In the genomic region with DNA sequence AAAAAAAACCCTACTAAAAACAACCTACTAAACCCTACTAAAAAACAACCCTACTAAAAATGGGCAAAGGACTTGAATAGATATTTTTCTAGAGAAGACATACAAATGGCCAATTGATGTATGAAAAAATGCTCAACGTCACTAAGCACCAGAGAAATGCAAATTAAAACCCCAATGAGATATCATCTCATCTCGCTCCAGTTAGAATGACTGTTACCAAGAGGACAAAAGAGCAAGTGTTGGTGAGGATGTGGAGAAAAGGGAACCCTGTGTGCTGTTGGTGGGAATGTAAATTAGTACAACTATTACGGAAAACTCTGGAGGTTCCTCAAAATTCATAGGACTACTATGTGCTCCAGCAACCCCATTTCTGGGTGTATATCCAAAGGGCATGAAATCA, we compare ENCODE assay signal across 27 cellular contexts. TPM values are rescaled to one million over a fixed set of nuclear protein-coding genes. Genes with fewer than 3 reads are reported as not detected.
"Had no signal": no experiment of that assay in that cellular context is flagged by ENCODE, and none has a peak within 500 bp of the region (broad histone marks: within the 10 kb centered on the region; RNA-seq: fewer than 3 reads in every experiment).

No MANE protein-coding gene starts in this region.

- H3K36me3 ChIP-seq: ovary had no signal

- H3K4me1 Mint-ChIP-seq: natural killer cell; stimulated activated naive B cell treated with anti-CD40 and anti-IgM and Interleukin-4, amounts not matched to agents 10 μg/mL and 1 μg/mL and 100 μg/mL, for 72 hours had no signal

- H3K4me3 Mint-ChIP-seq: central memory CD8-positive, alpha-beta T cell; effector memory CD8-positive, alpha-beta T cell; natural killer cell; stimulated activated naive B cell treated with anti-CD40 and anti-IgM and Interleukin-4, amounts not matched to agents 10 μg/mL and 1 μg/mL and 100 μg/mL, for 72 hours; stimulated activated naive CD8-positive, alpha-beta T cell treated with anti-CD3 and anti-CD28 coated beads, Interleukin-15, Interleukin-2, amounts not matched to agents 100 ng/mL and 50 ng/mL, for 24 hours; type B pancreatic cell had no signal

- H3K27ac ChIP-seq: coronary artery, gastrocnemius medialis, heart left ventricle, hepatocyte, ovary, right lobe of liver, testis, tibial artery had no signal

- H3K9me3 Mint-ChIP-seq: central memory CD8-positive, alpha-beta T cell; effector memory CD8-positive, alpha-beta T cell; natural killer cell; stimulated activated naive B cell treated with anti-CD40 and anti-IgM and Interleukin-4, amounts not matched to agents 10 μg/mL and 1 μg/mL and 100 μg/mL, for 72 hours; stimulated activated naive CD8-positive, alpha-beta T cell treated with anti-CD3 and anti-CD28 coated beads, Interleukin-15, Interleukin-2, amounts not matched to agents 100 ng/mL and 50 ng/mL, for 24 hours; type B pancreatic cell had no signal

- ATAC-seq: effector memory CD8-positive, alpha-beta T cell; gastrocnemius medialis; heart left ventricle; left lobe of liver; natural killer cell; right lobe of liver; stimulated activated naive B cell treated with anti-CD40 and anti-IgM and Interleukin-4, amounts not matched to agents 10 μg/mL and 1 μg/mL and 100 μg/mL, for 72 hours had no signal

- H3K27ac Mint-ChIP-seq: effector memory CD8-positive, alpha-beta T cell; stimulated activated naive B cell treated with anti-CD40 and anti-IgM and Interleukin-4, amounts not matched to agents 10 μg/mL and 1 μg/mL and 100 μg/mL, for 72 hours; stimulated activated naive CD8-positive, alpha-beta T cell treated with anti-CD3 and anti-CD28 coated beads, Interleukin-15, Interleukin-2, amounts not matched to agents 100 ng/mL and 50 ng/mL, for 24 hours; type B pancreatic cell had no signal

- H3K27me3 Mint-ChIP-seq: central memory CD8-positive, alpha-beta T cell; effector memory CD8-positive, alpha-beta T cell; stimulated activated naive B cell treated with anti-CD40 and anti-IgM and Interleukin-4, amounts not matched to agents 10 μg/mL and 1 μg/mL and 100 μg/mL, for 72 hours; stimulated activated naive CD8-positive, alpha-beta T cell treated with anti-CD3 and anti-CD28 coated beads, Interleukin-15, Interleukin-2, amounts not matched to agents 100 ng/mL and 50 ng/mL, for 24 hours; type B pancreatic cell had no signal

- H3K9me3 ChIP-seq: gastrocnemius medialis, heart left ventricle, ovary, right lobe of liver, testis, tibial artery had no signal

- H3K4me1 ChIP-seq: gastrocnemius medialis, right lobe of liver, testis, tibial artery had no signal

- DNase-seq: dermis blood vessel endothelial cell; effector memory CD8-positive, alpha-beta T cell; foreskin fibroblast; gastrocnemius medialis; heart left ventricle; kidney; natural killer cell; occipital lobe; ovary; right lobe of liver; small intestine; stimulated activated CD4-positive, alpha-beta T cell treated with anti-CD3 and anti-CD28 coated beads, Interleukin-15, amount 100 ng/mL, for 24 hours; stimulated activated CD4-positive, alpha-beta T cell treated with anti-CD3 and anti-CD28 coated beads, Interleukin-2, amount 100 ng/mL, for 48 hours; stimulated activated naive B cell treated with anti-CD40 and anti-IgM and Interleukin-4, amounts not matched to agents 10 μg/mL and 1 μg/mL and 100 μg/mL, for 72 hours; testis; tibial artery had no signal

- H3K4me3 ChIP-seq: coronary artery, gastrocnemius medialis, heart left ventricle, hepatocyte, ovary, right lobe of liver, testis, tibial artery had no signal

- H3K27me3 ChIP-seq: gastrocnemius medialis, heart left ventricle, hepatocyte, ovary, right lobe of liver, testis, tibial artery had no signal

RNA-seq across cellular contexts. Expression of a gene that starts 37.6 kb away (rescaled TPM):
- total RNA-seq: chondrocyte, dermis blood vessel endothelial cell, hepatocyte, kidney, left lobe of liver, lung microvascular endothelial cell, mesenteric fat pad, natural killer cell, occipital lobe, posterior vena cava, pulmonary artery endothelial cell, right lobe of liver had no signal
